21 cellular contexts compared by ENCODE assay signal in genomic region chr17:73516356-73516755, GRCh38.
DNase-seq lines count a peak whose midpoint lies in the region; ATAC-seq, FAIRE-seq and TF ChIP-seq lines count a peak whose summit lies in the region.
"Had no signal": no experiment of that assay in that cellular context is flagged by ENCODE, and none has a peak within 500 bp of the region (broad histone marks: within the 10 kb centered on the region; RNA-seq: fewer than 3 reads in every experiment).

No MANE protein-coding gene starts in this region.

- no peaks in the 10 kb centered on the region for H3K9me3 ChIP-seq in kidney (ENCODE audit: control insufficient read depth in 1 of 2, low read length in 2 of 2)
- H3K9me3 ChIP-seq: BLaER1 treated with 17β-estradiol and CSF1 and Interleukin-3, amounts not matched to agents 10 nM and 100 nM had no signal

- H3K27ac ChIP-seq in kidney (ENCODE audit: low read depth in 2 of 2, low read length in 2 of 2): no peak overlapping the region
- H3K27ac ChIP-seq: BLaER1 treated with 17β-estradiol and CSF1 and Interleukin-3, amounts not matched to agents 10 nM and 100 nM had no signal

- FAIRE-seq in kidney (lab: Jason Lieb, UNC): no peak
- FAIRE-seq: G401.6, GM12891, H1 had no signal

- peaks cover 2% of the 10 kb centered on the region for H3K4me1 Mint-ChIP-seq in progenitor cell of endocrine pancreas (ENCODE audit: low read depth)
- H3K4me1 Mint-ChIP-seq in activated naive CD4-positive, alpha-beta T cell treated with anti-CD3 and anti-CD28 coated beads for 36 hours (ENCODE audit: low read depth): no peaks in the 10 kb centered on the region

- no peak for ATAC-seq in GM21529 (IDR thresholded peaks at IDR 0.05; ENCODE audit: unreplicated experiment)

- peaks cover 3% of the 10 kb centered on the region for H3K27me3 Mint-ChIP-seq in progenitor cell of endocrine pancreas
- no peaks in the 10 kb centered on the region for H3K27me3 Mint-ChIP-seq in activated naive CD4-positive, alpha-beta T cell treated with anti-CD3 and anti-CD28 coated beads for 36 hours (ENCODE audit: low read depth)
- H3K27me3 Mint-ChIP-seq: CD4-positive, alpha-beta T cell had no signal

- TF ChIP-seq CTCF in kidney (IDR thresholded peaks at IDR 0.05; ENCODE audit: borderline replicate concordance, extremely low read depth, insufficient read depth) (no peak), progenitor cell of endocrine pancreas (IDR thresholded peaks at IDR 0.05; ENCODE audit: unreplicated experiment) (no peak)

- H3K9ac ChIP-seq in kidney (ENCODE audit: low read length in 2 of 2): no peak overlapping the region
- H3K9ac ChIP-seq: BLaER1 treated with 17β-estradiol and CSF1 and Interleukin-3, amounts not matched to agents 10 nM and 100 nM had no signal

- no peaks in the 10 kb centered on the region for H3K36me3 ChIP-seq in kidney (ENCODE audit: control insufficient read depth in 1 of 2, insufficient read depth in 2 of 2, low read length in 2 of 2)
- H3K36me3 ChIP-seq: BLaER1 treated with 17β-estradiol and CSF1 and Interleukin-3, amounts not matched to agents 10 nM and 100 nM had no signal

- H3K4me1 ChIP-seq in kidney (ENCODE audit: control insufficient read depth in 1 of 2, insufficient read depth in 1 of 2, low read depth in 1 of 2, low read length in 2 of 2): no peaks in the 10 kb centered on the region

- intact Hi-C loops in kidney (cut with DNase I): no loop called here
- intact Hi-C loops in activated naive CD4-positive, alpha-beta T cell treated with anti-CD3 and anti-CD28 coated beads for 36 hours (cut with micrococcal nuclease): no loop called here

- no peaks in the 10 kb centered on the region for H3K36me3 Mint-ChIP-seq in progenitor cell of endocrine pancreas (ENCODE audit: insufficient read depth)
- H3K36me3 Mint-ChIP-seq in activated naive CD4-positive, alpha-beta T cell treated with anti-CD3 and anti-CD28 coated beads for 36 hours (ENCODE audit: low read depth): no peaks in the 10 kb centered on the region

- DNase-seq in NCI-H524 (lab: John Stamatoyannopoulos, UW) (peak; percentile 20 to 66), NCI-H524 treated with DMSO at 0.1 percent for 48 hours (lab: John Stamatoyannopoulos, UW) (no peak), NCI-H82 (lab: John Stamatoyannopoulos, UW) (peak; percentile 82), kidney (peak; percentile 48), progenitor cell of endocrine pancreas (ENCODE audit: low spot score, unreplicated experiment) (no peak), HuH-7 (ENCODE audit: low spot score) (no peak)
- DNase-seq in activated naive CD4-positive, alpha-beta T cell treated with anti-CD3 and anti-CD28 coated beads for 36 hours: no peak
- DNase-seq: 8988T; AML-193; Calu3; CD4-positive, alpha-beta T cell; DMS153; DMS79 treated with DMSO at 0.1 percent for 48 hours; EL; HCEC 1CT; HFFc6 had no signal

- H3K9me3 Mint-ChIP-seq in progenitor cell of endocrine pancreas (ENCODE audit: low read depth): no peaks in the 10 kb centered on the region
- no peaks in the 10 kb centered on the region for H3K9me3 Mint-ChIP-seq in activated naive CD4-positive, alpha-beta T cell treated with anti-CD3 and anti-CD28 coated beads for 36 hours
- H3K9me3 Mint-ChIP-seq: CD4-positive, alpha-beta T cell had no signal

- no peak overlapping the region for H3K4me3 Mint-ChIP-seq in progenitor cell of endocrine pancreas (ENCODE audit: low read depth)
- no peak overlapping the region for H3K4me3 Mint-ChIP-seq in activated naive CD4-positive, alpha-beta T cell treated with anti-CD3 and anti-CD28 coated beads for 36 hours
- H3K4me3 Mint-ChIP-seq: CD4-positive, alpha-beta T cell; HFFc6 had no signal

- CTCF ChIA-PET in activated naive CD4-positive, alpha-beta T cell treated with anti-CD3 and anti-CD28 coated beads for 36 hours (lab: Charles Lee): no interaction called here

- no peak overlapping the region for H3K4me3 ChIP-seq in kidney (ENCODE audit: low read length in 2 of 2)
- H3K4me3 ChIP-seq: BLaER1 treated with 17β-estradiol and CSF1 and Interleukin-3, amounts not matched to agents 10 nM and 100 nM had no signal

- H3K27ac Mint-ChIP-seq in progenitor cell of endocrine pancreas: peak overlapping the region; percentile 41
- H3K27ac Mint-ChIP-seq in activated naive CD4-positive, alpha-beta T cell treated with anti-CD3 and anti-CD28 coated beads for 36 hours: no peak overlapping the region
- H3K27ac Mint-ChIP-seq: CD4-positive, alpha-beta T cell; HFFc6 had no signal

Comparison
In these comparisons a context has a peak if more than half of its experiments do, and no peak if none do; other contexts are left out.
1. DNase-seq: peak in NCI-H524 (2 of 2), NCI-H82 (single experiment) and kidney (single experiment); none in NCI-H524 treated with DMSO at 0.1 percent for 48 hours (single experiment), progenitor cell of endocrine pancreas (single experiment), activated naive CD4-positive, alpha-beta T cell treated with anti-CD3 and anti-CD28 coated beads for 36 hours (single experiment) and HuH-7 (single experiment).